In genomic region chr3:166367947-166368533, GRCh38 we compare ENCODE assay signal across 17 cellular contexts.
A peak's percentile ranks its signal among the peaks of the same experiment; 100 is the strongest.
DNase-seq lines count a peak whose midpoint lies in the region; ATAC-seq and TF ChIP-seq lines count a peak whose summit lies in the region.
"Had no signal": no experiment of that assay in that cellular context is flagged by ENCODE, and none has a peak within 500 bp of the region (broad histone marks: within the 10 kb centered on the region; RNA-seq: fewer than 3 reads in every experiment).

No MANE protein-coding gene starts in this region.

- TF ChIP-seq CTCF in A673 (conservative IDR thresholded peaks at IDR 0.05; ENCODE audit: low read depth, low read length): no peak
- TF ChIP-seq CTCF in OCI-LY1 (IDR thresholded peaks at IDR 0.05; ENCODE audit: low read length): no peak
- TF ChIP-seq CTCF in foreskin keratinocyte (conservative IDR thresholded peaks at IDR 0.05): no peak
- no peak for TF ChIP-seq CTCF in psoas muscle (IDR thresholded peaks at IDR 0.05)

- H3K27me3 ChIP-seq in A673 (replicated peaks; ENCODE audit: insufficient read depth, low read depth, low read length, poor library complexity): no peaks in the 10 kb centered on the region
- no peaks in the 10 kb centered on the region for H3K27me3 ChIP-seq in OCI-LY1 (ENCODE audit: insufficient read depth, low read length)
- H3K27me3 ChIP-seq in foreskin keratinocyte: no peaks in the 10 kb centered on the region
- no peaks in the 10 kb centered on the region for H3K27me3 ChIP-seq in psoas muscle (ENCODE audit: insufficient read depth in 3 of 3, low read length in 2 of 3)
- H3K27me3 ChIP-seq: heart left ventricle, neural progenitor cell had no signal

- H3K9me2 ChIP-seq in OCI-LY1 (ENCODE audit: low read depth, low read length): peaks cover 4% of the 10 kb centered on the region

- H4K20me1 ChIP-seq in OCI-LY1 (ENCODE audit: insufficient read depth, low read length): no peaks in the 10 kb centered on the region

- BruUV-seq in A673 (replicated peaks; lab: Mats Ljungman, UMichigan): no TSS peak

- H3K36me3 ChIP-seq in A673 (ENCODE audit: insufficient read depth, low read length, poor library complexity, severe bottlenecking): no peaks in the 10 kb centered on the region
- H3K36me3 ChIP-seq in OCI-LY1 (ENCODE audit: insufficient read depth, low read length): no peaks in the 10 kb centered on the region
- no peaks in the 10 kb centered on the region for H3K36me3 ChIP-seq in psoas muscle (ENCODE audit: insufficient read depth in 1 of 2, low read depth in 1 of 2)
- H3K36me3 ChIP-seq: heart left ventricle, neural progenitor cell had no signal

- WGBS in psoas muscle, 3 donors: 35 to 52% (median 40%) methylated on average over 2 of the region's 2 CpGs

- H3K9me3 ChIP-seq in A673 (ENCODE audit: low read depth, low read length, poor library complexity, severe bottlenecking) (peaks cover 5% of the 10 kb centered on the region), OCI-LY1 (ENCODE audit: low read length) (no peaks in the 10 kb centered on the region), psoas muscle (no peaks in the 10 kb centered on the region)
- H3K9me3 ChIP-seq: Caco-2 had no signal

- no peak overlapping the region for H3K27ac ChIP-seq in A673 (ENCODE audit: low read depth, low read length, poor library complexity, severe bottlenecking)
- no peak overlapping the region for H3K27ac ChIP-seq in OCI-LY1 (ENCODE audit: low read depth, low read length, poor library complexity, severe bottlenecking)
- no peak overlapping the region for H3K27ac ChIP-seq in foreskin keratinocyte
- H3K27ac ChIP-seq in psoas muscle: no peak overlapping the region
- H3K27ac ChIP-seq: heart left ventricle, neural progenitor cell had no signal

- ATAC-seq in foreskin keratinocyte (peak; percentile 25), psoas muscle (no peak), GM21360 (IDR thresholded peaks at IDR 0.05; ENCODE audit: unreplicated experiment) (no peak)
- ATAC-seq: HCT116, heart left ventricle had no signal

- no peak overlapping the region for H3K4me2 ChIP-seq in OCI-LY1 (ENCODE audit: low read length)
- H3K4me2 ChIP-seq: neural progenitor cell had no signal

- intact Hi-C loops in A673 (cut with micrococcal nuclease; ENCODE audit: unreplicated experiment) (no loop called here), psoas muscle (cut with DNase I) (no loop called here)

- H3K4me3 ChIP-seq in A673 (ENCODE audit: low read depth, low read length, poor library complexity, severe bottlenecking): no peak overlapping the region
- no peak overlapping the region for H3K4me3 ChIP-seq in OCI-LY1 (ENCODE audit: low read depth, low read length, poor library complexity, severe bottlenecking)
- H3K4me3 ChIP-seq in psoas muscle: no peak overlapping the region
- H3K4me3 ChIP-seq: heart left ventricle, neural progenitor cell had no signal

- DNase-seq in A673 (ENCODE audit: low spot score) (peak; percentile 1), GDM1 (lab: John Stamatoyannopoulos, UW) (peak; percentile 37), foreskin keratinocyte (peak in 1 of 2 donors; percentile 20), psoas muscle (no peak), NCI-H1105 (lab: John Stamatoyannopoulos, UW) (no peak)
- no peak for DNase-seq in stimulated activated CD4-positive, alpha-beta T cell treated with anti-CD3 and anti-CD28 coated beads, Interleukin-2, amount 100 ng/mL, for 48 hours
- DNase-seq: activated CD4-positive, alpha-beta T cell treated with anti-CD3 and anti-CD28 coated beads, Interleukin-2, amount 10 ng/mL, durations not matched to agents 24 days and 14 days; activated naive CD4-positive, alpha-beta T cell treated with anti-CD3 and anti-CD28 coated beads for 36 hours; Caco-2; heart left ventricle; NCI-H2107; NCI-H748 treated with DMSO at 0.1 percent for 48 hours; retina had no signal

- CTCF ChIA-PET in A673 (lab: Charles Lee): no interaction called here

- H3K79me2 ChIP-seq in OCI-LY1 (ENCODE audit: insufficient read depth, low read length): no peaks in the 10 kb centered on the region

- no peak overlapping the region for H3K9ac ChIP-seq in OCI-LY1 (ENCODE audit: low read length)
- H3K9ac ChIP-seq: neural progenitor cell had no signal

- no peaks in the 10 kb centered on the region for H3F3A ChIP-seq in OCI-LY1 (ENCODE audit: insufficient read depth, low read length)

- POLR2A ChIA-PET in A673 (lab: Charles Lee; ENCODE audit: low non-redundant PET): no interaction called here

- peak overlapping the region; percentile 49; the same call in 1 of the 2 replicates for H2AFZ ChIP-seq in OCI-LY1 (ENCODE audit: low read length)
- H2AFZ ChIP-seq: neural progenitor cell had no signal

- H3K4me1 ChIP-seq in A673 (ENCODE audit: insufficient read depth, low read length, poor library complexity, severe bottlenecking) (no peaks in the 10 kb centered on the region), OCI-LY1 (ENCODE audit: insufficient read depth, low read length, severe bottlenecking) (no peaks in the 10 kb centered on the region), foreskin keratinocyte (no peaks in the 10 kb centered on the region), psoas muscle (no peaks in the 10 kb centered on the region)
- H3K4me1 ChIP-seq: Caco-2, heart left ventricle had no signal

Comparison
In these comparisons a context has a peak if more than half of its experiments do, and no peak if none do; other contexts are left out.
1. DNase-seq: peak in A673 (single experiment) and GDM1 (single experiment); none in psoas muscle (0 of 2), NCI-H1105 (single experiment) and stimulated activated CD4-positive, alpha-beta T cell treated with anti-CD3 and anti-CD28 coated beads, Interleukin-2, amount 100 ng/mL, for 48 hours (0 of 2).